Comparison of ENCODE assay signal across 8 cellular contexts in the genomic region with DNA sequence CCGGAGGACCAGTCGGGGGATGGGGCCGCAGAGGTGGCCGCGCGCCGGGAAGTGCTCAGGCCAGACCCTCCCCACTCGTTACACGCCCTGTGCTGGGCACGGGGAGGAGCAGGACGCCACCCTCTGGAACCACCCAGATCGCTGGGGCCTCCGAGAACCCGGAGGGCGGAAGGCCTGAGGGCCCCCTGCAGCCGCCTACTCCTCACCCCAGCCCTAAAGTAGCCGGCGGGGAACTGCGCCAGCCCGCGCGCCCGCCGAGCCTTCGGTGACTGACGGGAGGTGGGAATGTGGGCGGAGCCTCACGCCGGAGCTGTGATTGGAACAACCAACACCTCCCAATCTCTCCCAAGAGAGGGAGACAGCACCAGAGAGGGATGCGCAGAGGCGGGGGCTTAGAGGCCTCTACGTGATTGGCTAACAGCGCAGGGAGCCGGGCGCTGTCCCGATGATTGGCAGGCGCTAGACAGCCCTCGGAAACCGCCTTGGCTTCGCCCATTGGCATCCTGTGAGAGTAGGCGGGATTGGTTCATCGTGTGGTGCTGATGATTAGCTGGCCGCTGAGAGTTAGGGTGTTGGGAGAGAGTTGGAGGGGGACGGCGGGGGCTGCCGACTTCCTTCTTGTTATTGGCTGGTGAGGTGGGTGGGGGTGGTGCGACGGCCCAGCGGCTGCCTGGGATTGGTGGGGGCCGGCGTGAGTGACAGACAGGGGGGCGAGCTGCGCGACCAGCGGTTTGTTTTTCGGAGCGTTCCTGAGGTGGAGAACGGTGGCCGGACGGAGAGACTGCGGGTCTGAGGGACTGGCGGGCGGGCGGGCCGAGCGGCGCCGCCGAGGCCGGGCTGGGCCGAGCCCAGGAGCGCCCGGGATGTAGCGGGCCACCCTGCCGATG. TPM values are rescaled to one million over a fixed set of nuclear protein-coding genes. Genes with fewer than 3 reads are reported as not detected.
DNase-seq lines count a peak whose midpoint lies in the region; ATAC-seq and TF ChIP-seq lines count a peak whose summit lies in the region.

A gene (plus strand): TSS at position 734 of the 887 bp plus-strand sequence. CDS start 343 bp downstream, outside the sequence.

- peak within 1 kb of the TSS; percentile 100 for H3K4me2 ChIP-seq in mammary epithelial cell (ENCODE audit: insufficient read depth, low read depth, low read length)

- no peaks in the 10 kb centered on the region for H3K36me3 ChIP-seq in WERI-Rb-1
- no peaks in the 10 kb centered on the region for H3K36me3 ChIP-seq in mammary epithelial cell (ENCODE audit: insufficient read depth, low read length)
- H3K36me3 ChIP-seq in skeletal muscle tissue (ENCODE audit: control insufficient read depth in 3 of 3, insufficient read depth in 3 of 3, low read length in 3 of 3) = no peaks in the 10 kb centered on the region

- DNase-seq in AG04450 (ENCODE audit: low read depth, low spot score) = peak; percentile 100
- peak; percentile 99 for DNase-seq in NCI-H2227 (lab: John Stamatoyannopoulos, UW; ENCODE audit: unreplicated experiment)
- peak; percentile 100 for DNase-seq in WERI-Rb-1
- DNase-seq in mammary epithelial cell = peak; percentile 100

- TF ChIP-seq CTCF in AG04450 (IDR thresholded peaks at IDR 0.05; ENCODE audit: low read depth, low read length) (peak; percentile 17; the same call in 1 of the 2 replicates), WERI-Rb-1 (IDR thresholded peaks at IDR 0.05; ENCODE audit: low read depth, low read length) (peak; percentile 41), mammary epithelial cell (conservative IDR thresholded peaks at IDR 0.05 in 1 of 2, IDR thresholded peaks at IDR 0.05 in 1 of 2; ENCODE audit: extremely low read depth in 1 of 2, insufficient read depth in 1 of 2, low read depth in 1 of 2, low read length in 2 of 2) (peak in 1 of 2 donors; percentile 29)

- H3K27me3 ChIP-seq in AG04450 (ENCODE audit: control insufficient read depth, insufficient read depth, low read length) (no peaks in the 10 kb centered on the region), WERI-Rb-1 (ENCODE audit: insufficient read depth, low read depth, severe bottlenecking) (no peaks in the 10 kb centered on the region), mammary epithelial cell (ENCODE audit: insufficient read depth, low read length) (no peaks in the 10 kb centered on the region), skeletal muscle tissue (ENCODE audit: control insufficient read depth in 3 of 3, insufficient read depth in 3 of 3, low read length in 3 of 3) (no peaks in the 10 kb centered on the region)

- POLR2A ChIA-PET in AG04450 (lab: Yijun Ruan, JAX) = interaction anchor here (0.6 to 1.7 kb wide), 29 partner anchors 10 to 1435 kb away, joined by 3 to 11 read pairs (median 4); a partner anchor contains a TSS

- H3K27ac ChIP-seq in AG04450 (ENCODE audit: low read depth, low read length) (peak within 1 kb of the TSS; percentile 65), WERI-Rb-1 (peak within 1 kb of the TSS; percentile 78), mammary epithelial cell (ENCODE audit: insufficient read depth, low read depth, low read length) (peak within 1 kb of the TSS; percentile 47), skeletal muscle tissue (ENCODE audit: low read depth, low read length) (peak within 1 kb of the TSS; percentile 73)

- WGBS in mammary epithelial cell (ENCODE audit: low coverage, missing lambda C conversion rate) = 0% methylated on average over 15 of the region's 75 CpGs

- dilution Hi-C loops in mammary epithelial cell (cut with HindIII; ENCODE audit: low sequenced_read_pairs) = loop anchor here (5.0 to 25.0 kb wide), 2 partner anchors 55 to 185 kb away; a partner anchor contains a TSS

- peaks cover 39% of the 10 kb centered on the region for H3K79me2 ChIP-seq in mammary epithelial cell (ENCODE audit: insufficient read depth, low read length)

- peak within 1 kb of the TSS; percentile 80 for H3K9ac ChIP-seq in mammary epithelial cell (ENCODE audit: insufficient read depth, low read length)
- peak within 1 kb of the TSS; percentile 87 to 91 (median 88) for H3K9ac ChIP-seq in skeletal muscle tissue (ENCODE audit: low read depth in 1 of 3, low read length in 3 of 3)

- BruUV-seq in mammary epithelial cell (replicated peaks; lab: Mats Ljungman, UMichigan) = TSS peak; percentile 72

- CTCF ChIA-PET in AG04450 (lab: Charles Lee) = interaction anchor here (0.7 to 2.7 kb wide), 6 partner anchors 8 to 204 kb away, joined by 3 to 33 read pairs (median 4); a partner anchor contains a TSS
- CTCF ChIA-PET in mammary epithelial cell (lab: Charles Lee; ENCODE audit: low non-redundant PET) = interaction anchor here (0.6 kb wide), 1 partner anchor 10 kb away, joined by 3 read pairs; no protein-coding TSS in a partner anchor

- no peaks in the 10 kb centered on the region for H4K20me1 ChIP-seq in mammary epithelial cell (ENCODE audit: insufficient read depth, low read length)

- H2AFZ ChIP-seq in mammary epithelial cell (ENCODE audit: low read depth, low read length) = peak within 1 kb of the TSS; percentile 94

- intact Hi-C loops in mammary epithelial cell (cut with micrococcal nuclease) = loop anchor here (2.0 to 5.0 kb wide), 3 partner anchors 71 to 205 kb away; a partner anchor contains a TSS

- H3K9me3 ChIP-seq in AG04450 (ENCODE audit: control insufficient read depth, insufficient read depth, low read length) = no peaks in the 10 kb centered on the region
- H3K9me3 ChIP-seq in WERI-Rb-1 (ENCODE audit: severe bottlenecking) = no peaks in the 10 kb centered on the region
- H3K9me3 ChIP-seq in mammary epithelial cell (replicated peaks; ENCODE audit: insufficient read depth, low read length) = no peaks in the 10 kb centered on the region
- no peaks in the 10 kb centered on the region for H3K9me3 ChIP-seq in iPS-18c (ENCODE audit: control insufficient read depth, insufficient read depth, low read length)
- H3K9me3 ChIP-seq in skeletal muscle tissue (ENCODE audit: control insufficient read depth in 3 of 3, low read length in 3 of 3) = no peaks in the 10 kb centered on the region

- H3K4me3 ChIP-seq in AG04450 (ENCODE audit: low read depth, low read length) (peak within 1 kb of the TSS; percentile 75), WERI-Rb-1 (ENCODE audit: low read depth, low read length) (peak within 1 kb of the TSS; percentile 74), mammary epithelial cell (replicated peaks in 1 of 3; ENCODE audit: insufficient read depth in 1 of 3, low read depth in 2 of 3, low read length in 3 of 3) (peak within 1 kb of the TSS; percentile 82 to 91 (median 87)), iPS-18c (ENCODE audit: insufficient read depth, low read depth, low read length) (peak within 1 kb of the TSS; percentile 82), skeletal muscle tissue (ENCODE audit: low read length in 3 of 3) (peak within 1 kb of the TSS; percentile 81 to 88 (median 87))

- in situ Hi-C loops in mammary epithelial cell (cut with MboI; ENCODE audit: low sequenced_read_pairs in 2 of 2) = loop anchor here in 1 of 2 donors (25.0 kb wide), 1 partner anchor 935 kb away; no protein-coding TSS in a partner anchor

- ATAC-seq in GM18873 (IDR thresholded peaks at IDR 0.05; ENCODE audit: low FRiP score, unreplicated experiment) = peak; percentile 91
- peak; percentile 91 for ATAC-seq in HG03139 (IDR thresholded peaks at IDR 0.05; ENCODE audit: unreplicated experiment)

- H3K4me1 ChIP-seq in mammary epithelial cell (ENCODE audit: insufficient read depth, low read length) = peaks cover 24% of the 10 kb centered on the region
- H3K4me1 ChIP-seq in skeletal muscle tissue (ENCODE audit: control insufficient read depth in 3 of 3, insufficient read depth in 3 of 3, low read length in 3 of 3) = peaks cover 23 to 37% (median 28%) of the 10 kb centered on the region in 3 donors

RNA-seq across cellular contexts. Expression of the gene that starts here (rescaled TPM):
- 14.9 and 15.3 TPM in 2 replicates for polyA plus RNA-seq in AG04450 (2011; rRNA removed)
- polyA minus RNA-seq in AG04450 (2011; rRNA and poly(A)+ RNA removed) = 23.1 and 24.0 TPM in 2 replicates
- 10 to 100 TPM; 19.5 to 21.8 TPM for total RNA-seq in mammary epithelial cell
- 12.6 TPM for polyA plus RNA-seq in mammary epithelial cell
- 50.4 TPM for polyA minus RNA-seq in mammary epithelial cell
- 25.1 TPM for total RNA-seq in skeletal muscle tissue

Comparison
In these comparisons a context has a peak if more than half of its experiments do, and no peak if none do; other contexts are left out.
1. Peak in every context shown above with its lines: DNase-seq, ATAC-seq, H3K4me3 ChIP-seq and H3K27ac ChIP-seq.